8 cellular contexts compared by ENCODE assay signal in genomic region chr2:231926761-231927565, GRCh38. TPM values are rescaled to one million over a fixed set of nuclear protein-coding genes. Genes with fewer than 3 reads are reported as not detected.
DNase-seq lines count a peak whose midpoint lies in the region; ATAC-seq and TF ChIP-seq lines count a peak whose summit lies in the region.

No MANE protein-coding gene starts in this region.

- DNase-seq in GM13976 (ENCODE audit: low spot score) = peak; percentile 65
- DNase-seq in NCI-H1105 (lab: John Stamatoyannopoulos, UW) = peak; percentile 38
- no peak for DNase-seq in astrocyte of the cerebellum (ENCODE audit: low read depth)
- peak; percentile 78 for DNase-seq in left kidney (ENCODE audit: low read depth, low spot score)
- peak; percentile 10 to 15 for DNase-seq in stimulated activated CD8-positive, alpha-beta memory T cell treated with anti-CD3 and anti-CD28 coated beads, Interleukin-7, amount 100 ng/mL, for 48 hours (ENCODE audit: extremely low read depth in 1 of 2, low read depth in 1 of 2)
- DNase-seq in hepatic stellate cell (ENCODE audit: low spot score) = no peak
- no peak for DNase-seq in tibial nerve (ENCODE audit: low spot score in 2 of 2)

- H3K4me1 ChIP-seq in tibial nerve = peaks cover 0 to 33% (median 17%) of the 10 kb centered on the region in 4 donors

- TF ChIP-seq CTCF in GM13976 (IDR thresholded peaks at IDR 0.05; ENCODE audit: borderline replicate concordance, control extremely low read depth, extremely low read depth, insufficient read depth, missing control alignments) (no peak), astrocyte of the cerebellum (IDR thresholded peaks at IDR 0.05; ENCODE audit: low read depth, low read length, missing control alignments) (no peak), tibial nerve (IDR thresholded peaks at IDR 0.05) (no peak)

- WGBS in tibial nerve, 2 donors = 12 to 17% methylated on average over 29 to 42 of the region's 51 CpGs

- H3K36me3 ChIP-seq in tibial nerve = no peaks in the 10 kb centered on the region

- in situ Hi-C loops in GM13976 (cut with MboI; ENCODE audit: low sequenced_read_pairs, unreplicated experiment) = loop anchor here (5.0 to 10.0 kb wide), 2 partner anchors 210 to 388 kb away; no protein-coding TSS in a partner anchor
- in situ Hi-C loops in astrocyte of the cerebellum (cut with HindIII; ENCODE audit: low sequenced_read_pairs) = no loop called here

- no peak for TF ChIP-seq EP300 in tibial nerve (IDR thresholded peaks at IDR 0.05)

- TF ChIP-seq POLR2A in tibial nerve (IDR thresholded peaks at IDR 0.05) = no peak

- no peak overlapping the region for H3K27ac ChIP-seq in tibial nerve

- H3K4me3 ChIP-seq in astrocyte of the cerebellum (ENCODE audit: low read depth, low read length) (peak overlapping the region; percentile 35), tibial nerve (peak overlapping the region in 2 of 4 donors; percentile 39 to 45)

- peaks cover 0 to 74% of the 10 kb centered on the region in 2 donors for H3K27me3 ChIP-seq in tibial nerve

- H3K9me3 ChIP-seq in tibial nerve = no peaks in the 10 kb centered on the region

- no peak for ATAC-seq in HG03280 (IDR thresholded peaks at IDR 0.05; ENCODE audit: unreplicated experiment)

RNA-seq across cellular contexts. Expression of gene NPPC, which starts 0.8 kb away (rescaled TPM):
- not detected for total RNA-seq in tibial nerve

RNA-seq across cellular contexts. Expression of gene DIS3L2, which starts 34.5 kb away (rescaled TPM):
- total RNA-seq in tibial nerve = 10 to 100 TPM; 52.8 to 74.9 (median 61.8) TPM

Comparison
In these comparisons a context has a peak if more than half of its experiments do, and no peak if none do; other contexts are left out.
1. DNase-seq: peak in GM13976 (single experiment), NCI-H1105 (single experiment), left kidney (single experiment) and stimulated activated CD8-positive, alpha-beta memory T cell treated with anti-CD3 and anti-CD28 coated beads, Interleukin-7, amount 100 ng/mL, for 48 hours (2 of 2); none in astrocyte of the cerebellum (single experiment), hepatic stellate cell (single experiment) and tibial nerve (0 of 2).